In genomic region chr10:132704008-132704814, GRCh38 we compare ENCODE assay signal across 18 cellular contexts.
DNase-seq lines count a peak whose midpoint lies in the region; ATAC-seq, FAIRE-seq and TF ChIP-seq lines count a peak whose summit lies in the region.
"Had no signal": no experiment of that assay in that cellular context is flagged by ENCODE, and none has a peak within 500 bp of the region (broad histone marks: within the 10 kb centered on the region; RNA-seq: fewer than 3 reads in every experiment).

No MANE protein-coding gene starts in this region.

- H2AFZ ChIP-seq in HepG2 (ENCODE audit: low read length): no peak overlapping the region

- H3K4me1 Mint-ChIP-seq in natural killer cell treated with Interleukin-12 subunit alpha and Interleukin-12 subunit beta and Interleukin-15 and Interleukin-18, amount 100 ng/mL, for 72 hours (ENCODE audit: low read depth in 2 of 2): peaks cover 9 to 18% of the 10 kb centered on the region in 2 donors

- H3K79me2 ChIP-seq in HepG2 (ENCODE audit: insufficient read depth, low read length): no peaks in the 10 kb centered on the region

- no peaks in the 10 kb centered on the region for H4K20me1 ChIP-seq in HepG2 (ENCODE audit: insufficient read depth, low read length)

- H3K27ac Mint-ChIP-seq in natural killer cell treated with Interleukin-12 subunit alpha and Interleukin-12 subunit beta and Interleukin-15 and Interleukin-18, amount 100 ng/mL, for 72 hours: no peak overlapping the region
- H3K27ac Mint-ChIP-seq: CD4-positive, alpha-beta memory T cell; HFFc6 had no signal

- no peak for TF ChIP-seq CTCF in right lobe of liver (IDR thresholded peaks at IDR 0.05)
- TF ChIP-seq CTCF in HepG2 (CRISPR knock-in tag; IDR thresholded peaks at IDR 0.05): no peak

- TF ChIP-seq POLR2A in right lobe of liver (IDR thresholded peaks at IDR 0.05) (no peak), HepG2 (IDR thresholded peaks at IDR 0.05; ENCODE audit: insufficient read depth in 1 of 2, low read depth in 2 of 2, low read length in 2 of 2) (no peak)

- H3K27me3 ChIP-seq in right lobe of liver (no peaks in the 10 kb centered on the region), HepG2 (ENCODE audit: control insufficient read depth in 1 of 2, insufficient read depth in 2 of 2, low read length in 2 of 2) (no peaks in the 10 kb centered on the region), aorta (ENCODE audit: control insufficient read depth in 1 of 2, insufficient read depth in 2 of 2, low read length in 1 of 2) (no peaks in the 10 kb centered on the region)

- CTCF ChIA-PET in HepG2 (lab: Yijun Ruan, JAX; ENCODE audit: low intra/inter-chr PET ratio, low total read pairs): no interaction called here

- ATAC-seq in right lobe of liver (no peak), HepG2 (no peak), left ventricle myocardium superior (no peak), aorta (ENCODE audit: low FRiP score) (no peak)
- no peak for ATAC-seq in natural killer cell treated with Interleukin-12 subunit alpha and Interleukin-12 subunit beta and Interleukin-15 and Interleukin-18, amount 100 ng/mL, for 72 hours
- ATAC-seq: K562, PC-3 had no signal

- H3K9me3 Mint-ChIP-seq in natural killer cell treated with Interleukin-12 subunit alpha and Interleukin-12 subunit beta and Interleukin-15 and Interleukin-18, amount 100 ng/mL, for 72 hours: peaks cover 4% of the 10 kb centered on the region

- FAIRE-seq in HepG2 (lab: Jason Lieb, UNC): no peak
- FAIRE-seq: D721Med, K562 had no signal

- H3K4me3 Mint-ChIP-seq in natural killer cell treated with Interleukin-12 subunit alpha and Interleukin-12 subunit beta and Interleukin-15 and Interleukin-18, amount 100 ng/mL, for 72 hours: no peak overlapping the region
- H3K4me3 Mint-ChIP-seq: CD4-positive, alpha-beta memory T cell; HFFc6 had no signal

- no peak for TF ChIP-seq EP300 in HepG2 (IDR thresholded peaks at IDR 0.05; ENCODE audit: low read depth in 2 of 2, low read length in 2 of 2)
- TF ChIP-seq EP300 in HepG2 (CRISPR knock-in tag; IDR thresholded peaks at IDR 0.05; ENCODE audit: borderline replicate concordance): no peak

- peaks cover 10% of the 10 kb centered on the region for H3K36me3 Mint-ChIP-seq in natural killer cell treated with Interleukin-12 subunit alpha and Interleukin-12 subunit beta and Interleukin-15 and Interleukin-18, amount 100 ng/mL, for 72 hours

- intact Hi-C loops in right lobe of liver (cut with DNase I): no loop called here
- intact Hi-C loops in HepG2 (cut with micrococcal nuclease; ENCODE audit: unreplicated experiment): no loop called here
- intact Hi-C loops in left ventricle myocardium superior (cut with micrococcal nuclease): no loop called here
- intact Hi-C loops in aorta (cut with DNase I): no loop called here

- H3K4me3 ChIP-seq in right lobe of liver (no peak overlapping the region), HepG2 (replicated peaks in 1 of 3; ENCODE audit: insufficient read depth in 1 of 3, low read depth in 2 of 3, low read length in 3 of 3) (no peak overlapping the region), aorta (ENCODE audit: low read length in 2 of 2) (no peak overlapping the region)
- H3K4me3 ChIP-seq: K562 had no signal

- WGBS in right lobe of liver (ENCODE audit: insufficient coverage, low coverage, low lambda C conversion rate, missing lambda C conversion rate): 99% methylated on average over 11 of the region's 29 CpGs
- WGBS in HepG2 (ENCODE audit: low lambda C conversion rate): 98% methylated on average over 25 of the region's 29 CpGs
- WGBS in aorta, 2 donors: 96 to 97% methylated on average over 29 of the region's 29 CpGs

- H3K36me3 ChIP-seq in right lobe of liver (no peaks in the 10 kb centered on the region), HepG2 (replicated peaks in 1 of 2; ENCODE audit: control insufficient read depth in 1 of 2, insufficient read depth in 2 of 2, low read length in 2 of 2) (peaks cover 2 to 6% of the 10 kb centered on the region in 2 experiments; a peak in 2 of 5 replicates), aorta (ENCODE audit: control insufficient read depth in 1 of 2, insufficient read depth in 2 of 2, low read length in 1 of 2) (no peaks in the 10 kb centered on the region)

- DNase-seq in right lobe of liver (peak in 2 of 3 donors; percentile 31 to 39), HepG2 (ENCODE audit: low spot score) (no peak), left ventricle myocardium superior (peak; percentile 14), aorta (peak; percentile 39 to 60), COLO668 (lab: John Stamatoyannopoulos, UW; ENCODE audit: unreplicated experiment) (no peak), GM03348 (ENCODE audit: low spot score) (no peak), Kasumi-1 (lab: John Stamatoyannopoulos, UW) (no peak)
- DNase-seq in natural killer cell treated with Interleukin-12 subunit alpha and Interleukin-12 subunit beta and Interleukin-15 and Interleukin-18, amount 100 ng/mL, for 72 hours (ENCODE audit: low spot score): peak; percentile 38
- DNase-seq: CD4-positive, alpha-beta memory T cell; DND-41; GF-D8; GOT3; HFFc6; NCI-H1048; NCI-H2227 treated with DMSO at 0.1 percent for 48 hours; PC-3 had no signal

- in situ Hi-C loops in HepG2 (cut with HindIII; ENCODE audit: extremely low pct_ligation_motif_present, low pct_unique_long_range_greater_than_20kb): no loop called here

- H3K27ac ChIP-seq in right lobe of liver (no peak overlapping the region), HepG2 (ENCODE audit: extremely low read length, insufficient read depth, low read length) (no peak overlapping the region), aorta (ENCODE audit: low read depth in 1 of 2, low read length in 2 of 2) (no peak overlapping the region)

- H3K27me3 Mint-ChIP-seq in natural killer cell treated with Interleukin-12 subunit alpha and Interleukin-12 subunit beta and Interleukin-15 and Interleukin-18, amount 100 ng/mL, for 72 hours: no peaks in the 10 kb centered on the region
- H3K27me3 Mint-ChIP-seq: CD4-positive, alpha-beta memory T cell had no signal

- peaks cover 0 to 4% (median 0%) of the 10 kb centered on the region in 4 donors for H3K9me3 ChIP-seq in right lobe of liver
- peaks cover 11% of the 10 kb centered on the region; the same call in 1 of the 2 replicates for H3K9me3 ChIP-seq in HepG2 (ENCODE audit: low read length)
- no peaks in the 10 kb centered on the region for H3K9me3 ChIP-seq in aorta (ENCODE audit: control insufficient read depth, low read length)

- H3K4me1 ChIP-seq in right lobe of liver (no peaks in the 10 kb centered on the region), HepG2 (ENCODE audit: insufficient read depth, low read length) (no peaks in the 10 kb centered on the region), aorta (ENCODE audit: control insufficient read depth in 1 of 2, insufficient read depth in 2 of 2, low read length in 2 of 2) (no peaks in the 10 kb centered on the region)

- POLR2A ChIA-PET in HepG2 (lab: Yijun Ruan, JAX): no interaction called here

- no TSS peak for BruUV-seq in HepG2 (replicated peaks; lab: Mats Ljungman, UMichigan)

- no peak for TF ChIP-seq RAD21 in HepG2 (CRISPR knock-in tag; IDR thresholded peaks at IDR 0.05)

- H3K4me2 ChIP-seq in HepG2 (ENCODE audit: low read depth, low read length): no peak overlapping the region

- H3K9ac ChIP-seq in HepG2 (ENCODE audit: insufficient read depth, low read depth, low read length): no peak overlapping the region

TF ChIP-seq in HepG2, 621 proteins besides CTCF, POLR2A, EP300 and RAD21 (continues in another document):
- TF ChIP-seq ZFP36 (IDR thresholded peaks at IDR 0.05; ENCODE audit: borderline replicate concordance, low read depth, low read length, partially characterized antibody) (no peak), ZNF430 (CRISPR knock-in tag; IDR thresholded peaks at IDR 0.05) (no peak), FOXK2 (IDR thresholded peaks at IDR 0.05) (no peak), ZNF646 (CRISPR knock-in tag; IDR thresholded peaks at IDR 0.05) (no peak), KDM1A (CRISPR knock-in tag; IDR thresholded peaks at IDR 0.05) (no peak), ZNF101 (CRISPR knock-in tag; IDR thresholded peaks at IDR 0.05; ENCODE audit: borderline replicate concordance, low read depth) (no peak)

Comparison
In these comparisons a context has a peak if more than half of its experiments do, and no peak if none do; other contexts are left out.
1. DNase-seq: peak in right lobe of liver (2 of 3), left ventricle myocardium superior (single experiment), natural killer cell treated with Interleukin-12 subunit alpha and Interleukin-12 subunit beta and Interleukin-15 and Interleukin-18, amount 100 ng/mL, for 72 hours (single experiment) and aorta (2 of 2); none in HepG2 (single experiment), COLO668 (single experiment), GM03348 (single experiment) and Kasumi-1 (0 of 2).